1 cellular context compared by ENCODE assay signal in genomic region chr14:60589442-60589841, GRCh38.
TF ChIP-seq lines count a peak whose summit lies in the region.

No MANE protein-coding gene starts in this region.

TF ChIP-seq in H1, 55 proteins besides CTCF, POLR2A, EP300 and RAD21:
- TF ChIP-seq KDM1A (IDR thresholded peaks at IDR 0.05; ENCODE audit: borderline replicate concordance, low read length) (no peak), GABPA (IDR thresholded peaks at IDR 0.05; ENCODE audit: borderline replicate concordance, insufficient read depth, low read length) (no peak), MAFK (IDR thresholded peaks at IDR 0.05; ENCODE audit: low read depth, low read length) (no peak), HDAC6 (IDR thresholded peaks at IDR 0.05; ENCODE audit: low read depth, low read length) (no peak), SP2 (IDR thresholded peaks at IDR 0.05; ENCODE audit: low read length) (no peak), SP4 (IDR thresholded peaks at IDR 0.05; ENCODE audit: low read length) (no peak), KDM5A (IDR thresholded peaks at IDR 0.05; ENCODE audit: low read length) (no peak), POU5F1 (IDR thresholded peaks at IDR 0.05; ENCODE audit: low read depth, low read length) (no peak), RFX5 (IDR thresholded peaks at IDR 0.05; ENCODE audit: borderline replicate concordance, low read depth, low read length) (no peak), GTF2F1 (IDR thresholded peaks at IDR 0.05; ENCODE audit: borderline replicate concordance, low read depth, low read length) (no peak), NRF1 (IDR thresholded peaks at IDR 0.05; ENCODE audit: low read depth, low read length) (no peak), TEAD4 (IDR thresholded peaks at IDR 0.05; ENCODE audit: low read depth, low read length) (no peak), E2F6 (IDR thresholded peaks at IDR 0.05) (no peak), CEBPB (IDR thresholded peaks at IDR 0.05; ENCODE audit: low read depth, low read length) (no peak), NANOG (IDR thresholded peaks at IDR 0.05; ENCODE audit: insufficient read depth, low read depth, low read length, poor library complexity, severe bottlenecking) (no peak), CTBP2 (IDR thresholded peaks at IDR 0.05; ENCODE audit: borderline replicate concordance, insufficient read depth, insufficient read length, low read length) (no peak), SIRT6 (IDR thresholded peaks at IDR 0.05; ENCODE audit: low read length) (no peak)
